Comparison of ENCODE assay signal across 1 cellular context in genomic region chr10:23412223-23412622, GRCh38.
TF ChIP-seq lines count a peak whose summit lies in the region.

No MANE protein-coding gene starts in this region.

TF ChIP-seq in K562, 482 proteins besides CTCF, POLR2A, EP300 and RAD21 (continued from another document):
- no peak for TF ChIP-seq CREB5 (CRISPR knock-in tag; IDR thresholded peaks at IDR 0.05)
- no peak for TF ChIP-seq STAG1 (CRISPR knock-in tag; IDR thresholded peaks at IDR 0.05; ENCODE audit: borderline replicate concordance)
- TF ChIP-seq TARDBP (IDR thresholded peaks at IDR 0.05): no peak
- no peak for TF ChIP-seq GTF3C2 (IDR thresholded peaks at IDR 0.05; ENCODE audit: borderline replicate concordance, extremely low read depth, insufficient read length)
- no peak for TF ChIP-seq THAP12 (CRISPR knock-in tag; IDR thresholded peaks at IDR 0.05)
- TF ChIP-seq CC2D1A (IDR thresholded peaks at IDR 0.05): no peak
- no peak for TF ChIP-seq CHD2 (IDR thresholded peaks at IDR 0.05; ENCODE audit: low read depth, low read length)
- no peak for TF ChIP-seq ZBTB12 (CRISPR knock-in tag; IDR thresholded peaks at IDR 0.05)
- no peak for TF ChIP-seq ZNF444 (CRISPR knock-in tag; IDR thresholded peaks at IDR 0.05)
- peak; percentile 5 for TF ChIP-seq MEIS2 (IDR thresholded peaks at IDR 0.05; ENCODE audit: partially characterized antibody)
- no peak for TF ChIP-seq PHB (CRISPR knock-in tag; IDR thresholded peaks at IDR 0.05)
- TF ChIP-seq JUN (IDR thresholded peaks at IDR 0.05; ENCODE audit: borderline replicate concordance, low read depth, low read length): 0 out of 2 replicates have a peak, but pooled peaks have one; percentile 22
- TF ChIP-seq JUN (CRISPR knock-in tag; IDR thresholded peaks at IDR 0.05; ENCODE audit: borderline replicate concordance): no peak
- no peak for TF ChIP-seq MCM2 (IDR thresholded peaks at IDR 0.05; ENCODE audit: low read depth)
- TF ChIP-seq ZNF609 (CRISPR knock-in tag; IDR thresholded peaks at IDR 0.05; ENCODE audit: borderline replicate concordance): no peak
- TF ChIP-seq GATAD2B (IDR thresholded peaks at IDR 0.05; ENCODE audit: borderline replicate concordance): no peak
- TF ChIP-seq ATF3 (IDR thresholded peaks at IDR 0.05): peak; percentile 49; the same call in 1 of the 2 replicates
- TF ChIP-seq ATF3 (CRISPR knock-in tag; conservative IDR thresholded peaks at IDR 0.05): no peak
- no peak for TF ChIP-seq HIVEP1 (CRISPR knock-in tag; IDR thresholded peaks at IDR 0.05)
- TF ChIP-seq AFF1 (IDR thresholded peaks at IDR 0.05; ENCODE audit: low read depth in 1 of 2, partially characterized antibody in 2 of 2): no peak
- TF ChIP-seq CHD4 (IDR thresholded peaks at IDR 0.05; ENCODE audit: insufficient read depth, insufficient replicate concordance, low read depth, low read length, poor library complexity, severe bottlenecking): no peak
- TF ChIP-seq RHOXF2B (CRISPR knock-in tag; conservative IDR thresholded peaks at IDR 0.05): no peak
- no peak for TF ChIP-seq ZBTB8A (IDR thresholded peaks at IDR 0.05; ENCODE audit: partially characterized antibody)
- no peak for TF ChIP-seq RBBP5 (IDR thresholded peaks at IDR 0.05; ENCODE audit: borderline replicate concordance, insufficient read depth, low read length, poor library complexity, severe bottlenecking)
- no peak for TF ChIP-seq SAP30 (IDR thresholded peaks at IDR 0.05; ENCODE audit: borderline replicate concordance, insufficient read depth, low read depth, low read length, poor library complexity, severe bottlenecking)
- peak; percentile 88 for TF ChIP-seq FOSL1 (tag; conservative IDR thresholded peaks at IDR 0.05)
- no peak for TF ChIP-seq FOXK2 (conservative IDR thresholded peaks at IDR 0.05 in 1 of 2, IDR thresholded peaks at IDR 0.05 in 1 of 2; ENCODE audit: low read depth in 2 of 2)
